In genomic region chr2:71951067-71951436, GRCh38 we compare ENCODE assay signal across 17 cellular contexts.
A peak's percentile ranks its signal among the peaks of the same experiment; 100 is the strongest.
DNase-seq lines count a peak whose midpoint lies in the region; ATAC-seq and TF ChIP-seq lines count a peak whose summit lies in the region.
"Had no signal": no experiment of that assay in that cellular context is flagged by ENCODE, and none has a peak within 500 bp of the region (broad histone marks: within the 10 kb centered on the region; RNA-seq: fewer than 3 reads in every experiment).

No MANE protein-coding gene starts in this region.

- H3K36me3 Mint-ChIP-seq in type B pancreatic cell: no peaks in the 10 kb centered on the region

- H3K36me3 ChIP-seq in heart right ventricle (no peaks in the 10 kb centered on the region), ascending aorta (no peaks in the 10 kb centered on the region), osteoblast (ENCODE audit: insufficient read depth, low read length) (no peaks in the 10 kb centered on the region)

- H2AFZ ChIP-seq in osteoblast (ENCODE audit: low read length): peak overlapping the region; percentile 57

- peak in 5 of 8 donors; percentile 24 to 69 (median 40) for ATAC-seq in heart right ventricle
- ATAC-seq in Right ventricle myocardium superior (ENCODE audit: poor library complexity): no peak
- no peak for ATAC-seq in GM18502 (IDR thresholded peaks at IDR 0.05; ENCODE audit: poor library complexity, unreplicated experiment)
- no peak for ATAC-seq in HG03520 (IDR thresholded peaks at IDR 0.05; ENCODE audit: unreplicated experiment)
- ATAC-seq: GM12878 had no signal

- peaks cover 39% of the 10 kb centered on the region for H3K4me1 Mint-ChIP-seq in type B pancreatic cell (ENCODE audit: unreplicated experiment)

- H3K27ac Mint-ChIP-seq in type B pancreatic cell: peak overlapping the region; percentile 37
- H3K27ac Mint-ChIP-seq: CD4-positive, alpha-beta T cell had no signal

- H3K9me3 ChIP-seq in heart right ventricle (peaks cover 0 to 5% (median 0%) of the 10 kb centered on the region in 11 donors), ascending aorta (no peaks in the 10 kb centered on the region), osteoblast (ENCODE audit: low read depth, low read length) (no peaks in the 10 kb centered on the region)

- no peaks in the 10 kb centered on the region for H4K20me1 ChIP-seq in osteoblast (ENCODE audit: insufficient read depth, low read length)

- no peak overlapping the region for H3K4me2 ChIP-seq in osteoblast (ENCODE audit: insufficient read depth, low read length)

- no peak overlapping the region for H3K4me3 Mint-ChIP-seq in type B pancreatic cell
- H3K4me3 Mint-ChIP-seq: CD4-positive, alpha-beta T cell had no signal

- DNase-seq in heart right ventricle (no peak), Right ventricle myocardium superior (no peak), ascending aorta (ENCODE audit: low spot score in 2 of 2) (no peak), osteoblast (ENCODE audit: insufficient read length, low spot score, missing footprints) (no peak), type B pancreatic cell (ENCODE audit: extremely low spot score, unreplicated experiment) (no peak)
- DNase-seq: CD4-positive, alpha-beta T cell; DMS153; MM.1S; NCI-H1092; NCI-H146; NCI-H2081; NCI-H748 treated with DMSO at 0.1 percent for 48 hours; NK-92 treated with Interleukin-12 subunit alpha and Interleukin-12 subunit beta, amount 100 ng/mL, for 24 hours; RPMI8226 had no signal

- H3K4me1 ChIP-seq in heart right ventricle (peaks cover 0 to 34% (median 12%) of the 10 kb centered on the region in 9 donors), ascending aorta (no peaks in the 10 kb centered on the region), osteoblast (ENCODE audit: insufficient read depth, low read length) (peaks cover 28% of the 10 kb centered on the region)

- H3K4me3 ChIP-seq in heart right ventricle: no peak overlapping the region
- H3K4me3 ChIP-seq in ascending aorta: no peak overlapping the region
- no peak overlapping the region for H3K4me3 ChIP-seq in osteoblast (ENCODE audit: insufficient read depth, low read length)
- H3K4me3 ChIP-seq: GM12878 had no signal

- intact Hi-C loops in heart right ventricle (cut with DNase I): no loop called here
- intact Hi-C loops in Right ventricle myocardium superior (cut with DNase I): no loop called here
- intact Hi-C loops in ascending aorta (cut with DNase I): no loop called here

- WGBS in heart right ventricle, 2 donors: 75 to 79% methylated on average over 2 of the region's 2 CpGs

- TF ChIP-seq CTCF in heart right ventricle (IDR thresholded peaks at IDR 0.05) (no peak), ascending aorta (IDR thresholded peaks at IDR 0.05) (no peak), osteoblast (IDR thresholded peaks at IDR 0.05; ENCODE audit: extremely low read depth, low read depth, low read length) (no peak), type B pancreatic cell (conservative IDR thresholded peaks at IDR 0.05) (no peak)

- peak overlapping the region in 5 of 10 donors; percentile 20 to 41 (median 32) for H3K27ac ChIP-seq in heart right ventricle
- peak overlapping the region; percentile 8 to 30 for H3K27ac ChIP-seq in ascending aorta
- no peak overlapping the region for H3K27ac ChIP-seq in osteoblast (ENCODE audit: low read depth, low read length)

- H3K9me3 Mint-ChIP-seq in type B pancreatic cell: peaks cover 5% of the 10 kb centered on the region
- H3K9me3 Mint-ChIP-seq: CD4-positive, alpha-beta T cell had no signal

- H3K27me3 Mint-ChIP-seq in type B pancreatic cell: no peaks in the 10 kb centered on the region
- H3K27me3 Mint-ChIP-seq: CD4-positive, alpha-beta T cell had no signal

- no peaks in the 10 kb centered on the region for H3K79me2 ChIP-seq in osteoblast (ENCODE audit: insufficient read depth, low read length)

- no peaks in the 10 kb centered on the region for H3K27me3 ChIP-seq in heart right ventricle
- H3K27me3 ChIP-seq in ascending aorta: no peaks in the 10 kb centered on the region
- peaks cover 2% of the 10 kb centered on the region for H3K27me3 ChIP-seq in osteoblast (ENCODE audit: insufficient read depth, low read length)

Comparison
In these comparisons a context has a peak if more than half of its experiments do, and no peak if none do; other contexts are left out.
1. ATAC-seq: peak in heart right ventricle (5 of 8); none in Right ventricle myocardium superior (single experiment), GM18502 (single experiment) and HG03520 (single experiment).